24 cellular contexts compared by ENCODE assay signal in the genomic region with DNA sequence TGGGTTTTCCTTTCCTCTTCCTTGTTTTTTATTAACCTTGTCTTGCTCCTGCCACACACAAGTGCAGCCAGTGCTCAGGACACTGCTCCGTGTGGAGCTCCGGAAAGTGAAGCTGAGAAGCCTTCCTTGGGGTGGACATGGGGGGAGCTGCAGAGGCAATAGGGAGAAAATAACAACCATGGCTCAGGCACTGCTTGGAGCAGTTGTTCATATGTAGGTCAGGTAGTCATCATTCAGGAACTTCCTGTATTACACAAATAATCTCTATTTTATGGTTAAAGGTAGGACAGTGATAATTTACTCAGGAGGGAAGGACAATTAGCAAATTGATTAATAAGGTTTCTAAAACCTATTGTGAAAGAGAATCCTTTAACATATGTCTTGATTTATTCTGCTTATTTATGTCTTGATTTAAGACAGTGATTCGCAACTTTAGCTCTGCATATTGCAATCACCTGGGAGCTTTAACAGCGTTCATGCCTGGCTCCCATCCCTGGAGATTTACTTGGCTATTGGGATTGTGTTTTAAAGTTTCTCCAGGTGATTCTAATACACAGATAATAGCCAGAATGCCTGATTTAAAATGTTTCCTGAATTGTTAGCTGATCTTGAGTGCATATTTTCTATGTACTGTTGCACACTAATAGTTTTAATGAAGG.
DNase-seq lines count a peak whose midpoint lies in the region; ATAC-seq and TF ChIP-seq lines count a peak whose summit lies in the region.
"Had no signal": no experiment of that assay in that cellular context is flagged by ENCODE, and none has a peak within 500 bp of the region (broad histone marks: within the 10 kb centered on the region; RNA-seq: fewer than 3 reads in every experiment).

No MANE protein-coding gene starts in this region.

- no peaks in the 10 kb centered on the region for H3K9me3 Mint-ChIP-seq in dendritic cell treated with granulocyte-macrophage colony-stimulating factor and Interleukin-4, amounts not matched to agents 40 ng/mL and 50 ng/mL, for 4 days
- no peaks in the 10 kb centered on the region for H3K9me3 Mint-ChIP-seq in CD4-positive, alpha-beta T cell
- H3K9me3 Mint-ChIP-seq: activated CD4-positive, alpha-beta T cell treated with anti-CD3 and anti-CD28 coated beads, Interleukin-2, amount 10 ng/mL, durations not matched to agents 7 days and 5 days; HFFc6 had no signal

- no peak for TF ChIP-seq CTCF in RWPE2 (IDR thresholded peaks at IDR 0.05; ENCODE audit: poor library complexity, severe bottlenecking)
- no peak for TF ChIP-seq CTCF in psoas muscle (IDR thresholded peaks at IDR 0.05)
- no peak for TF ChIP-seq CTCF in CD4-positive, alpha-beta T cell (IDR thresholded peaks at IDR 0.05)

- H3K27ac Mint-ChIP-seq in dendritic cell treated with granulocyte-macrophage colony-stimulating factor and Interleukin-4, amounts not matched to agents 40 ng/mL and 50 ng/mL, for 4 days = peak overlapping the region; percentile 72
- H3K27ac Mint-ChIP-seq in CD4-positive, alpha-beta T cell = no peak overlapping the region
- H3K27ac Mint-ChIP-seq: activated CD4-positive, alpha-beta T cell treated with anti-CD3 and anti-CD28 coated beads, Interleukin-2, amount 10 ng/mL, durations not matched to agents 7 days and 5 days; HFFc6 had no signal

- H3K27ac ChIP-seq in RWPE2 (ENCODE audit: poor library complexity, severe bottlenecking) = peak overlapping the region; percentile 92
- peak overlapping the region; percentile 41 for H3K27ac ChIP-seq in psoas muscle
- no peak overlapping the region for H3K27ac ChIP-seq in CD4-positive, alpha-beta T cell (ENCODE audit: low read depth, low read length)
- H3K27ac ChIP-seq: heart right ventricle, suprapubic skin, uterus, WERI-Rb-1 had no signal

- H3K4me1 ChIP-seq in RWPE2 (ENCODE audit: insufficient read depth, poor library complexity, severe bottlenecking) = peaks cover 44% of the 10 kb centered on the region
- H3K4me1 ChIP-seq in psoas muscle = peaks cover 17% of the 10 kb centered on the region
- H3K4me1 ChIP-seq: uterus had no signal

- H3K4me1 Mint-ChIP-seq in dendritic cell treated with granulocyte-macrophage colony-stimulating factor and Interleukin-4, amounts not matched to agents 40 ng/mL and 50 ng/mL, for 4 days (ENCODE audit: low read depth) = peaks cover 86% of the 10 kb centered on the region
- H3K4me1 Mint-ChIP-seq in CD4-positive, alpha-beta T cell (ENCODE audit: low read depth) = peaks cover 78% of the 10 kb centered on the region

- POLR2A ChIA-PET in CD4-positive, alpha-beta T cell (lab: Charles Lee) = interaction anchor here (0.8 kb wide), 1 partner anchor 93 kb away, joined by 3 read pairs; the partner anchor contains the start of gene ETV6

- peak; percentile 53 for ATAC-seq in RWPE2 (ENCODE audit: low read depth)
- ATAC-seq in psoas muscle = peak; percentile 75 to 96 (median 94)
- no peak for ATAC-seq in stimulated activated naive CD8-positive, alpha-beta T cell treated with anti-CD3 and anti-CD28 coated beads, Interleukin-15, Interleukin-2, amounts not matched to agents 100 U/mL and 50 U/mL, for 24 hours
- ATAC-seq in CD4-positive, alpha-beta T cell (ENCODE audit: poor library complexity) = no peak
- ATAC-seq: heart right ventricle had no signal

- no peaks in the 10 kb centered on the region for H3K36me3 ChIP-seq in RWPE2 (ENCODE audit: low read depth)
- peaks cover 0 to 2% of the 10 kb centered on the region in 2 donors for H3K36me3 ChIP-seq in psoas muscle (ENCODE audit: insufficient read depth in 1 of 2, low read depth in 1 of 2)
- H3K36me3 ChIP-seq: heart right ventricle, suprapubic skin, uterus, WERI-Rb-1 had no signal

- DNase-seq in ELR (ENCODE audit: low read depth) (peak; percentile 48), RWPE2 (ENCODE audit: low spot score) (no peak), psoas muscle (no peak), T-helper 9 cell (no peak), DMS153 (lab: John Stamatoyannopoulos, UW) (no peak)
- no peak for DNase-seq in stimulated activated naive CD8-positive, alpha-beta T cell treated with anti-CD3 and anti-CD28 coated beads, Interleukin-15, Interleukin-2, amounts not matched to agents 100 U/mL and 50 U/mL, for 24 hours
- DNase-seq in CD4-positive, alpha-beta T cell = no peak
- DNase-seq: activated CD4-positive, alpha-beta T cell treated with anti-CD3 and anti-CD28 coated beads, Interleukin-2, amount 10 ng/mL, durations not matched to agents 7 days and 5 days; activated naive CD4-positive, alpha-beta T cell treated with anti-CD3 and anti-CD28 coated beads, Interleukin-2, amount 50 U/mL, for 16 hours; Calu3; heart right ventricle; HFFc6; NCI-H2171; NCI-H524 treated with DMSO at 0.1 percent for 48 hours; NK-92 treated with Interleukin-12 subunit alpha and Interleukin-12 subunit beta, amount 100 ng/mL, for 24 hours; nucleus accumbens; RPMI8226; SK-N-SH; stimulated activated CD4-positive, alpha-beta T cell treated with anti-CD3 and anti-CD28 coated beads, Interleukin-2, amount 100 ng/mL, for 24 hours; uterus; WERI-Rb-1 had no signal

- CTCF ChIA-PET in CD4-positive, alpha-beta T cell (lab: Charles Lee) = no interaction called here

- no peak overlapping the region for H3K4me3 Mint-ChIP-seq in dendritic cell treated with granulocyte-macrophage colony-stimulating factor and Interleukin-4, amounts not matched to agents 40 ng/mL and 50 ng/mL, for 4 days
- H3K4me3 Mint-ChIP-seq in CD4-positive, alpha-beta T cell = no peak overlapping the region
- H3K4me3 Mint-ChIP-seq: activated CD4-positive, alpha-beta T cell treated with anti-CD3 and anti-CD28 coated beads, Interleukin-2, amount 10 ng/mL, durations not matched to agents 7 days and 5 days; HFFc6 had no signal

- no peaks in the 10 kb centered on the region for H3K27me3 Mint-ChIP-seq in dendritic cell treated with granulocyte-macrophage colony-stimulating factor and Interleukin-4, amounts not matched to agents 40 ng/mL and 50 ng/mL, for 4 days
- no peaks in the 10 kb centered on the region for H3K27me3 Mint-ChIP-seq in CD4-positive, alpha-beta T cell
- H3K27me3 Mint-ChIP-seq: activated CD4-positive, alpha-beta T cell treated with anti-CD3 and anti-CD28 coated beads, Interleukin-2, amount 10 ng/mL, durations not matched to agents 7 days and 5 days had no signal

- 48 to 77% (median 51%) methylated on average over 4 of the region's 4 CpGs for WGBS in psoas muscle, 3 donors

- H3K27me3 ChIP-seq in RWPE2 (ENCODE audit: insufficient read depth, poor library complexity, severe bottlenecking) (no peaks in the 10 kb centered on the region), psoas muscle (ENCODE audit: insufficient read depth in 3 of 3, low read length in 2 of 3) (no peaks in the 10 kb centered on the region)
- no peaks in the 10 kb centered on the region for H3K27me3 ChIP-seq in CD4-positive, alpha-beta T cell (ENCODE audit: control insufficient read depth, insufficient read depth, low read length)
- H3K27me3 ChIP-seq: heart right ventricle, suprapubic skin, uterus had no signal

- intact Hi-C loops in dendritic cell treated with granulocyte-macrophage colony-stimulating factor and Interleukin-4, amounts not matched to agents 40 ng/mL and 50 ng/mL, for 4 days (cut with micrococcal nuclease) = no loop called here
- intact Hi-C loops in psoas muscle (cut with DNase I) = no loop called here
- intact Hi-C loops in CD4-positive, alpha-beta T cell (cut with DNase I, micrococcal nuclease) = no loop called here

- H3K9me3 ChIP-seq in RWPE2 (ENCODE audit: severe bottlenecking) (no peaks in the 10 kb centered on the region), psoas muscle (no peaks in the 10 kb centered on the region)
- no peaks in the 10 kb centered on the region for H3K9me3 ChIP-seq in CD4-positive, alpha-beta T cell (ENCODE audit: control insufficient read depth, low read length)
- H3K9me3 ChIP-seq: heart right ventricle, SK-N-SH, suprapubic skin, uterus had no signal

- H3K36me3 Mint-ChIP-seq in dendritic cell treated with granulocyte-macrophage colony-stimulating factor and Interleukin-4, amounts not matched to agents 40 ng/mL and 50 ng/mL, for 4 days (ENCODE audit: low read depth) = peaks cover 63% of the 10 kb centered on the region
- no peaks in the 10 kb centered on the region for H3K36me3 Mint-ChIP-seq in CD4-positive, alpha-beta T cell (ENCODE audit: low read depth)

- H3K4me3 ChIP-seq in RWPE2 (ENCODE audit: severe bottlenecking) (no peak overlapping the region), psoas muscle (no peak overlapping the region)
- H3K4me3 ChIP-seq: heart right ventricle, skin epidermis, suprapubic skin, uterus had no signal

Comparison
In these comparisons a context has a peak if more than half of its experiments do, and no peak if none do; other contexts are left out.
1. ATAC-seq: peak in RWPE2 (single experiment) and psoas muscle (4 of 4); none in stimulated activated naive CD8-positive, alpha-beta T cell treated with anti-CD3 and anti-CD28 coated beads, Interleukin-15, Interleukin-2, amounts not matched to agents 100 U/mL and 50 U/mL, for 24 hours (single experiment) and CD4-positive, alpha-beta T cell (single experiment).